14 cellular contexts compared by ENCODE assay signal in genomic region chr11:103659743-103660142, GRCh38.
DNase-seq lines count a peak whose midpoint lies in the region; ATAC-seq and TF ChIP-seq lines count a peak whose summit lies in the region.
"Had no signal": no experiment of that assay in that cellular context is flagged by ENCODE, and none has a peak within 500 bp of the region (broad histone marks: within the 10 kb centered on the region; RNA-seq: fewer than 3 reads in every experiment).

No MANE protein-coding gene starts in this region.

- H3K27me3 ChIP-seq in SK-N-SH (ENCODE audit: insufficient read depth): no peaks in the 10 kb centered on the region
- no peaks in the 10 kb centered on the region for H3K27me3 ChIP-seq in Caco-2 (replicated peaks; ENCODE audit: control insufficient read depth, insufficient read depth, low read length)
- H3K27me3 ChIP-seq in neuronal stem cell (ENCODE audit: control insufficient read depth in 3 of 3, insufficient read depth in 3 of 3, low read depth in 1 of 3, low read length in 3 of 3): no peaks in the 10 kb centered on the region

- no peak overlapping the region for H3K14ac ChIP-seq in neuronal stem cell (ENCODE audit: low read length)

- no peak overlapping the region for H3K4me3 Mint-ChIP-seq in Caco-2 (ENCODE audit: unreplicated experiment)
- H3K4me3 Mint-ChIP-seq: B cell; CD4-positive, alpha-beta T cell; T-cell had no signal

- H2AK5ac ChIP-seq in neuronal stem cell (ENCODE audit: low read depth, low read length): no peak overlapping the region

- POLR2A ChIA-PET in SK-N-SH (lab: Yijun Ruan, JAX) (no interaction called here), Caco-2 (lab: Charles Lee) (no interaction called here)

- no TSS peak for BruUV-seq in Caco-2 (replicated peaks; lab: Mats Ljungman, UMichigan)

- H3K4me2 ChIP-seq in SK-N-SH: no peak overlapping the region
- H3K4me2 ChIP-seq in neuronal stem cell (ENCODE audit: insufficient read depth, low read length, poor library complexity, severe bottlenecking): no peak overlapping the region

- no peak overlapping the region for H3K23ac ChIP-seq in neuronal stem cell (ENCODE audit: low read depth, low read length, poor library complexity)

- no peak overlapping the region for H2BK120ac ChIP-seq in neuronal stem cell (ENCODE audit: low read depth, low read length)

- no peaks in the 10 kb centered on the region for H3K9me2 ChIP-seq in SK-N-SH

- no peak overlapping the region for H3K4ac ChIP-seq in neuronal stem cell (ENCODE audit: low read length)

- H3K4me3 ChIP-seq in SK-N-SH (ENCODE audit: low read depth in 2 of 2, low read length in 1 of 2): no peak overlapping the region
- no peak overlapping the region for H3K4me3 ChIP-seq in epithelial cell of esophagus (ENCODE audit: low read length)
- H3K4me3 ChIP-seq in Caco-2 (ENCODE audit: low read depth, low read length): no peak overlapping the region
- no peak overlapping the region for H3K4me3 ChIP-seq in neuronal stem cell (ENCODE audit: low read length in 2 of 2)

- H4K91ac ChIP-seq in neuronal stem cell (ENCODE audit: low read depth, low read length, poor library complexity): no peak overlapping the region

- no peaks in the 10 kb centered on the region for H3K9me3 ChIP-seq in SK-N-SH
- no peaks in the 10 kb centered on the region for H3K9me3 ChIP-seq in Caco-2
- no peaks in the 10 kb centered on the region for H3K9me3 ChIP-seq in neuronal stem cell (replicated peaks in 1 of 2; ENCODE audit: control insufficient read depth in 2 of 2, insufficient read depth in 1 of 2, low read depth in 1 of 2, low read length in 2 of 2)

- no peak for TF ChIP-seq EP300 in SK-N-SH (IDR thresholded peaks at IDR 0.05; ENCODE audit: borderline replicate concordance in 1 of 2, low read depth in 1 of 2, low read length in 1 of 2)

- TF ChIP-seq CTCF in SK-N-SH (IDR thresholded peaks at IDR 0.05) (no peak), epithelial cell of esophagus (IDR thresholded peaks at IDR 0.05; ENCODE audit: insufficient read depth, low read depth, low read length, missing control alignments) (no peak), Caco-2 (IDR thresholded peaks at IDR 0.05; ENCODE audit: insufficient read depth in 1 of 2, low read depth in 1 of 2, low read length in 1 of 2, severe bottlenecking in 1 of 2, unreplicated experiment in 1 of 2) (no peak)

- peak overlapping the region in 1 of 2 experiments; percentile 83; a peak in 2 of 4 replicates for H3K27ac ChIP-seq in SK-N-SH (ENCODE audit: low read depth in 2 of 2, low read length in 1 of 2)
- no peak overlapping the region for H3K27ac ChIP-seq in neuronal stem cell (replicated peaks; ENCODE audit: low read length)
- H3K27ac ChIP-seq: RWPE1 had no signal

- peaks cover 4 to 8% of the 10 kb centered on the region in 2 experiments; a peak in 3 of 4 replicates for H3K4me1 ChIP-seq in SK-N-SH (ENCODE audit: control insufficient read depth in 1 of 2, insufficient read depth in 2 of 2, low read depth in 1 of 2, low read length in 1 of 2)
- H3K4me1 ChIP-seq in Caco-2: no peaks in the 10 kb centered on the region
- no peaks in the 10 kb centered on the region for H3K4me1 ChIP-seq in neuronal stem cell (ENCODE audit: control insufficient read depth in 2 of 2, insufficient read depth in 1 of 2, low read depth in 1 of 2, low read length in 2 of 2)

- H2AFZ ChIP-seq in SK-N-SH (ENCODE audit: low read depth) (no peak overlapping the region), neuronal stem cell (ENCODE audit: low read length) (no peak overlapping the region)

- H3K79me2 ChIP-seq in SK-N-SH (ENCODE audit: insufficient read depth): no peaks in the 10 kb centered on the region

- H3K9ac ChIP-seq in SK-N-SH: no peak overlapping the region
- no peak overlapping the region for H3K9ac ChIP-seq in neuronal stem cell (ENCODE audit: low read depth, low read length, poor library complexity)

- H3K27ac Mint-ChIP-seq in Caco-2 (ENCODE audit: unreplicated experiment): no peak overlapping the region
- H3K27ac Mint-ChIP-seq: B cell; CD4-positive, alpha-beta T cell; T-cell had no signal

- no peaks in the 10 kb centered on the region for H3K9me3 Mint-ChIP-seq in Caco-2 (ENCODE audit: unreplicated experiment)
- H3K9me3 Mint-ChIP-seq: CD4-positive, alpha-beta T cell; T-cell had no signal

- peak; percentile 48 for ATAC-seq in SK-N-SH treated with all-trans-retinoic acid at 6 μM for 48 hours
- ATAC-seq: T-cell had no signal

- H4K8ac ChIP-seq in neuronal stem cell (ENCODE audit: low read depth, low read length): no peak overlapping the region

- H3K18ac ChIP-seq in neuronal stem cell (ENCODE audit: low read length): no peak overlapping the region

- CTCF ChIA-PET in SK-N-SH (lab: Yijun Ruan, JAX) (interaction anchor here (0.8 to 3.6 kb wide), 16 partner anchors 8 to 403 kb away, joined by 3 to 15 read pairs (median 3); no protein-coding TSS in a partner anchor), Caco-2 (lab: Charles Lee) (no interaction called here)

- H2BK12ac ChIP-seq in neuronal stem cell (ENCODE audit: low read length): no peak overlapping the region

- H4K20me1 ChIP-seq in SK-N-SH (ENCODE audit: insufficient read depth): no peaks in the 10 kb centered on the region

- H3K36me3 ChIP-seq in SK-N-SH (replicated peaks in 1 of 2; ENCODE audit: control insufficient read depth in 1 of 2, insufficient read depth in 2 of 2, low read length in 1 of 2): no peaks in the 10 kb centered on the region
- H3K36me3 ChIP-seq in Caco-2 (ENCODE audit: control insufficient read depth, insufficient read depth, low read length): no peaks in the 10 kb centered on the region
- no peaks in the 10 kb centered on the region for H3K36me3 ChIP-seq in neuronal stem cell (replicated peaks in 1 of 2; ENCODE audit: control insufficient read depth in 2 of 2, insufficient read depth in 2 of 2, low read length in 2 of 2)

- H3F3A ChIP-seq in SK-N-SH (replicated peaks; ENCODE audit: insufficient read depth): peaks cover 4% of the 10 kb centered on the region

- no peaks in the 10 kb centered on the region for H3K36me3 Mint-ChIP-seq in Caco-2 (ENCODE audit: insufficient read depth, unreplicated experiment)
- H3K36me3 Mint-ChIP-seq: T-cell had no signal

- intact Hi-C loops in Caco-2 (cut with micrococcal nuclease; ENCODE audit: unreplicated experiment): loop anchor here (1.0 kb wide), 3 partner anchors 40 to 402 kb away; no protein-coding TSS in a partner anchor

- no peaks in the 10 kb centered on the region for H3K4me1 Mint-ChIP-seq in Caco-2 (ENCODE audit: low read depth, unreplicated experiment)

- TF ChIP-seq RAD21 in SK-N-SH (IDR thresholded peaks at IDR 0.05; ENCODE audit: low read length): no peak

- no peaks in the 10 kb centered on the region for H3K79me1 ChIP-seq in neuronal stem cell (ENCODE audit: low read depth, low read length)

- H3K27me3 Mint-ChIP-seq in Caco-2 (ENCODE audit: insufficient read depth, unreplicated experiment): no peaks in the 10 kb centered on the region
- H3K27me3 Mint-ChIP-seq: B cell; CD4-positive, alpha-beta T cell; T-cell had no signal

- no peak for DNase-seq in SK-N-SH
- peak; percentile 54 for DNase-seq in NCI-H526 treated with DMSO at 0.1 percent for 48 hours (lab: John Stamatoyannopoulos, UW)
- DNase-seq in epithelial cell of esophagus (ENCODE audit: low read depth): peak; percentile 7
- peak; percentile 29 for DNase-seq in superior temporal gyrus (ENCODE audit: extremely low spot score)
- DNase-seq in Caco-2: no peak
- no peak for DNase-seq in neuronal stem cell (ENCODE audit: low spot score)
- no peak for DNase-seq in activated T-cell treated with anti-CD3 and anti-CD28 coated beads, Interleukin-2, amount 50 U/mL, for 48 hours
- DNase-seq: CD4-positive, alpha-beta T cell; GF-D8; NCI-H446 treated with DMSO at 0.1 percent for 48 hours; T-cell had no signal

- no peak overlapping the region for H2BK5ac ChIP-seq in neuronal stem cell (ENCODE audit: low read length)

- no peak overlapping the region for H2BK15ac ChIP-seq in neuronal stem cell (ENCODE audit: low read length)

TF ChIP-seq in SK-N-SH treated with all-trans-retinoic acid at 6 μM for 48 hours, 23 proteins besides CTCF, POLR2A, EP300 and RAD21 (continues in another document):
- TF ChIP-seq ZNF565 (CRISPR knock-in tag; conservative IDR thresholded peaks at IDR 0.05; ENCODE audit: low read depth) (no peak), CREB5 (CRISPR knock-in tag; IDR thresholded peaks at IDR 0.05; ENCODE audit: low read depth) (no peak), ZNF8 (CRISPR knock-in tag; IDR thresholded peaks at IDR 0.05) (no peak), ZFP3 (CRISPR knock-in tag; IDR thresholded peaks at IDR 0.05) (no peak), SNAI2 (CRISPR knock-in tag; IDR thresholded peaks at IDR 0.05) (no peak)

TF ChIP-seq in SK-N-SH, 30 proteins besides CTCF, POLR2A, EP300 and RAD21:
- no peak for TF ChIP-seq TAF1 (IDR thresholded peaks at IDR 0.05; ENCODE audit: borderline replicate concordance, low read depth, low read length)
- TF ChIP-seq TEAD4 (IDR thresholded peaks at IDR 0.05; ENCODE audit: borderline replicate concordance, insufficient read depth): no peak

Comparison
In these comparisons a context has a peak if more than half of its experiments do, and no peak if none do; other contexts are left out.
1. DNase-seq: peak in NCI-H526 treated with DMSO at 0.1 percent for 48 hours (single experiment), epithelial cell of esophagus (single experiment) and superior temporal gyrus (single experiment); none in SK-N-SH (single experiment), Caco-2 (0 of 2), neuronal stem cell (single experiment) and activated T-cell treated with anti-CD3 and anti-CD28 coated beads, Interleukin-2, amount 50 U/mL, for 48 hours (0 of 2).